ENCODE assay signal across 20 cellular contexts in genomic region chr6:128560966-128561365, GRCh38. TPM values are rescaled to one million over a fixed set of nuclear protein-coding genes. Genes with fewer than 3 reads are reported as not detected.
DNase-seq lines count a peak whose midpoint lies in the region; FAIRE-seq and TF ChIP-seq lines count a peak whose summit lies in the region.
"Had no signal": no experiment of that assay in that cellular context is flagged by ENCODE, and none has a peak within 500 bp of the region (broad histone marks: within the 10 kb centered on the region; RNA-seq: fewer than 3 reads in every experiment).

No MANE protein-coding gene starts in this region.

- H3K4me3 Mint-ChIP-seq in activated naive CD4-positive, alpha-beta T cell treated with anti-CD3 and anti-CD28 coated beads, Interleukin-2, amount 10 ng/mL, durations not matched to agents 7 days and 5 days: no peak overlapping the region
- H3K4me3 Mint-ChIP-seq: B cell; CD8-positive, alpha-beta T cell; IgD-negative memory B cell had no signal

- peak; percentile 3 for DNase-seq in AG08395 (ENCODE audit: low spot score)
- DNase-seq in AG20443 (ENCODE audit: low spot score): peak; percentile 12
- no peak for DNase-seq in GM23248
- DNase-seq in keratinocyte (ENCODE audit: low read depth, low spot score): no peak
- DNase-seq in activated effector memory CD4-positive, alpha-beta T cell treated with Interleukin-2 at 50 U/mL for 16 hours: no peak
- DNase-seq in activated naive CD4-positive, alpha-beta T cell treated with anti-CD3 and anti-CD28 coated beads, Interleukin-2, amount 10 ng/mL, durations not matched to agents 7 days and 5 days: no peak
- no peak for DNase-seq in NCI-H82 treated with DMSO at 0.1 percent for 48 hours (lab: John Stamatoyannopoulos, UW; ENCODE audit: unreplicated experiment)
- DNase-seq: ACHN; Calu3; CD8-positive, alpha-beta T cell; DMS53; DND-41; GDM1; Karpas-422; KBM-7 had no signal

- H3K9me3 ChIP-seq in GM23248 (ENCODE audit: low read depth) (no peaks in the 10 kb centered on the region), keratinocyte (ENCODE audit: control insufficient read depth, low read depth, low read length) (no peaks in the 10 kb centered on the region)
- H3K9me3 ChIP-seq: BLaER1 treated with 17β-estradiol and CSF1 and Interleukin-3, amounts not matched to agents 10 nM and 100 nM; HAP-1 had no signal

- H4K20me1 ChIP-seq in GM23248 (ENCODE audit: insufficient read depth): no peaks in the 10 kb centered on the region
- H4K20me1 ChIP-seq in keratinocyte (ENCODE audit: control insufficient read depth, extremely low read depth, insufficient read depth, low read length): no peaks in the 10 kb centered on the region
- H4K20me1 ChIP-seq: BLaER1 treated with 17β-estradiol and CSF1 and Interleukin-3, amounts not matched to agents 10 nM and 100 nM had no signal

- no peaks in the 10 kb centered on the region; the same call in 1 of the 2 replicates for H3K9me2 ChIP-seq in GM23248 (ENCODE audit: insufficient read depth)

- H3K27me3 ChIP-seq in GM23248 (replicated peaks; ENCODE audit: insufficient read depth): no peaks in the 10 kb centered on the region
- no peaks in the 10 kb centered on the region for H3K27me3 ChIP-seq in keratinocyte (ENCODE audit: control insufficient read depth, extremely low read depth, insufficient read depth, low read length)
- H3K27me3 ChIP-seq: BLaER1 treated with 17β-estradiol and CSF1 and Interleukin-3, amounts not matched to agents 10 nM and 100 nM had no signal

- in situ Hi-C loops in GM23248 (cut with MboI): no loop called here

- no peaks in the 10 kb centered on the region for H3K79me2 ChIP-seq in GM23248 (ENCODE audit: insufficient read depth)
- no peaks in the 10 kb centered on the region for H3K79me2 ChIP-seq in keratinocyte (ENCODE audit: control insufficient read depth, insufficient read depth, low read length)

- no peak overlapping the region for H3K27ac Mint-ChIP-seq in activated naive CD4-positive, alpha-beta T cell treated with anti-CD3 and anti-CD28 coated beads, Interleukin-2, amount 10 ng/mL, durations not matched to agents 7 days and 5 days
- H3K27ac Mint-ChIP-seq: B cell; CD8-positive, alpha-beta T cell; IgD-negative memory B cell had no signal

- H3K9me1 ChIP-seq in keratinocyte (ENCODE audit: control insufficient read depth, extremely low read depth, insufficient read depth, low read length): no peaks in the 10 kb centered on the region

- no peak for TF ChIP-seq CTCF in keratinocyte (optimal IDR thresholded peaks at IDR 0.05 in 1 of 3, IDR thresholded peaks at IDR 0.05 in 1 of 3, conservative IDR thresholded peaks at IDR 0.05 in 1 of 3; ENCODE audit: extremely low read depth in 1 of 3, insufficient read depth in 2 of 3, low read length in 3 of 3)

- H3K36me3 Mint-ChIP-seq in activated naive CD4-positive, alpha-beta T cell treated with anti-CD3 and anti-CD28 coated beads, Interleukin-2, amount 10 ng/mL, durations not matched to agents 7 days and 5 days: no peaks in the 10 kb centered on the region
- H3K36me3 Mint-ChIP-seq: CD8-positive, alpha-beta T cell; IgD-negative memory B cell had no signal

- no peaks in the 10 kb centered on the region for H3K27me3 Mint-ChIP-seq in activated naive CD4-positive, alpha-beta T cell treated with anti-CD3 and anti-CD28 coated beads, Interleukin-2, amount 10 ng/mL, durations not matched to agents 7 days and 5 days
- H3K27me3 Mint-ChIP-seq: B cell, IgD-negative memory B cell had no signal

- no peak for FAIRE-seq in keratinocyte (lab: Jason Lieb, UNC)
- FAIRE-seq: HepG2 had no signal

- 0 out of 2 replicates have a peak overlapping the region, but pooled peaks have one; percentile 30 for H2AFZ ChIP-seq in GM23248
- peak overlapping the region; percentile 31 for H2AFZ ChIP-seq in keratinocyte (ENCODE audit: control insufficient read depth, low read length)

- H3K4me1 ChIP-seq in GM23248 (ENCODE audit: insufficient read depth) (no peaks in the 10 kb centered on the region), keratinocyte (ENCODE audit: control insufficient read depth, extremely low read depth, insufficient read depth, low read length) (no peaks in the 10 kb centered on the region)
- H3K4me1 ChIP-seq: BLaER1 treated with 17β-estradiol and CSF1 and Interleukin-3, amounts not matched to agents 10 nM and 100 nM had no signal

- no peak overlapping the region for H3K27ac ChIP-seq in GM23248
- no peak overlapping the region for H3K27ac ChIP-seq in keratinocyte (ENCODE audit: control insufficient read depth, insufficient read depth, low read length)
- H3K27ac ChIP-seq: BLaER1 treated with 17β-estradiol and CSF1 and Interleukin-3, amounts not matched to agents 10 nM and 100 nM had no signal

- H3K4me3 ChIP-seq in GM23248: no peak overlapping the region
- no peak overlapping the region for H3K4me3 ChIP-seq in keratinocyte (ENCODE audit: control insufficient read depth in 2 of 3, extremely low read depth in 1 of 3, insufficient read depth in 2 of 3, low read depth in 1 of 3, low read length in 3 of 3)
- H3K4me3 ChIP-seq: BLaER1 treated with 17β-estradiol and CSF1 and Interleukin-3, amounts not matched to agents 10 nM and 100 nM; HAP-1 had no signal

- CTCF ChIA-PET in activated naive CD4-positive, alpha-beta T cell treated with anti-CD3 and anti-CD28 coated beads, Interleukin-2, amount 10 ng/mL, durations not matched to agents 7 days and 5 days (lab: Charles Lee): no interaction called here

- no peaks in the 10 kb centered on the region for H3K9me3 Mint-ChIP-seq in activated naive CD4-positive, alpha-beta T cell treated with anti-CD3 and anti-CD28 coated beads, Interleukin-2, amount 10 ng/mL, durations not matched to agents 7 days and 5 days
- H3K9me3 Mint-ChIP-seq: CD8-positive, alpha-beta T cell; IgD-negative memory B cell had no signal

- H3K9ac ChIP-seq in GM23248 (no peak overlapping the region), keratinocyte (ENCODE audit: control insufficient read depth, extremely low read depth, insufficient read depth, low read length) (no peak overlapping the region)
- H3K9ac ChIP-seq: BLaER1 treated with 17β-estradiol and CSF1 and Interleukin-3, amounts not matched to agents 10 nM and 100 nM had no signal

- no peaks in the 10 kb centered on the region for H3K4me1 Mint-ChIP-seq in activated naive CD4-positive, alpha-beta T cell treated with anti-CD3 and anti-CD28 coated beads, Interleukin-2, amount 10 ng/mL, durations not matched to agents 7 days and 5 days
- H3K4me1 Mint-ChIP-seq: B cell, IgD-negative memory B cell had no signal

- dilution Hi-C loops in keratinocyte (cut with MboI; ENCODE audit: extremely low pct_ligation_motif_present, low sequenced_read_pairs): no loop called here

- H3K4me2 ChIP-seq in GM23248 (ENCODE audit: unreplicated experiment) (no peak overlapping the region), keratinocyte (ENCODE audit: control insufficient read depth, extremely low read depth, insufficient read depth, low read depth, low read length) (no peak overlapping the region)
- H3K4me2 ChIP-seq: BLaER1 treated with 17β-estradiol and CSF1 and Interleukin-3, amounts not matched to agents 10 nM and 100 nM had no signal

- no peaks in the 10 kb centered on the region for H3F3A ChIP-seq in GM23248 (ENCODE audit: insufficient read depth)

- H3K36me3 ChIP-seq in GM23248 (ENCODE audit: low read depth) (no peaks in the 10 kb centered on the region), keratinocyte (ENCODE audit: control insufficient read depth in 2 of 2, extremely low read depth in 1 of 2, insufficient read depth in 2 of 2, low read length in 2 of 2) (no peaks in the 10 kb centered on the region)
- H3K36me3 ChIP-seq: BLaER1 treated with 17β-estradiol and CSF1 and Interleukin-3, amounts not matched to agents 10 nM and 100 nM; HAP-1 had no signal

RNA-seq across cellular contexts. Expression of gene PTPRK, which starts 40.6 kb away (rescaled TPM):
- 23.1 and 34.5 TPM in 2 replicates for total RNA-seq in GM23248 (2014; rRNA removed; shearing (Covaris generic))
- 22.3 and 24.6 TPM in 2 replicates for polyA plus RNA-seq in GM23248 (2016; fragmentation: Nextera tagmentation; extraction: Ambion mirVana)
- 42.6 to 52.7 TPM (median 50.4 TPM) in 3 replicates for polyA plus RNA-seq in keratinocyte
- polyA plus RNA-seq in keratinocyte (2011; ENCODE audit: low read depth): 24.3 TPM
- 18.0 and 29.0 TPM in 2 replicates for polyA plus RNA-seq in keratinocyte (2011; cell fraction: cytosol; rRNA removed)
- 106 and 107 TPM in 2 replicates for polyA plus RNA-seq in keratinocyte (2011; cell fraction: nucleus; rRNA removed)
- polyA plus RNA-seq in keratinocyte (2012; ENCODE audit: low replicate concordance): 25.9 and 73.3 TPM in 2 replicates
- polyA minus RNA-seq in keratinocyte: 120 to 188 TPM (median 180 TPM) in 3 replicates
- 51.2 TPM for polyA minus RNA-seq in keratinocyte (2011; cell fraction: cytosol; rRNA and poly(A)+ RNA removed)
- 393 and 711 TPM in 2 replicates for polyA minus RNA-seq in keratinocyte (2011; cell fraction: nucleus; rRNA and poly(A)+ RNA removed)

Comparison
In these comparisons a context has a peak if more than half of its experiments do, and no peak if none do; other contexts are left out.
1. DNase-seq: peak in AG08395 (single experiment) and AG20443 (single experiment); none in GM23248 (single experiment), keratinocyte (single experiment), activated effector memory CD4-positive, alpha-beta T cell treated with Interleukin-2 at 50 U/mL for 16 hours (single experiment), activated naive CD4-positive, alpha-beta T cell treated with anti-CD3 and anti-CD28 coated beads, Interleukin-2, amount 10 ng/mL, durations not matched to agents 7 days and 5 days (single experiment) and NCI-H82 treated with DMSO at 0.1 percent for 48 hours (single experiment).